ENCODE assay signal across 1 cellular context in genomic region chr7:101165075-101165957, GRCh38.
TF ChIP-seq lines count a peak whose summit lies in the region.

Gene VGF, minus strand, starts transcription at chr7:101165569. Its CDS starts 726 bp downstream, at chr7:101164843.

TF ChIP-seq in HepG2, 621 proteins besides CTCF, POLR2A, EP300 and RAD21 (continued from another document and continues in another):
- TF ChIP-seq ZNF550 (CRISPR knock-in tag; IDR thresholded peaks at IDR 0.05; ENCODE audit: borderline replicate concordance) (no peak), ZNF503 (CRISPR knock-in tag; IDR thresholded peaks at IDR 0.05) (peak; percentile 91), ZNF180 (CRISPR knock-in tag; IDR thresholded peaks at IDR 0.05; ENCODE audit: borderline replicate concordance, low read depth) (no peak; the same call in 1 of the 2 replicates), SMARCC2 (IDR thresholded peaks at IDR 0.05) (no peak), NCOR1 (IDR thresholded peaks at IDR 0.05; ENCODE audit: borderline replicate concordance, low read length) (no peak), ZNF839 (CRISPR knock-in tag; IDR thresholded peaks at IDR 0.05; ENCODE audit: borderline replicate concordance) (no peak), SALL1 (CRISPR knock-in tag; IDR thresholded peaks at IDR 0.05) (peak; percentile 99), SKI (IDR thresholded peaks at IDR 0.05; ENCODE audit: partially characterized antibody) (no peak), HOXA9 (CRISPR knock-in tag; IDR thresholded peaks at IDR 0.05; ENCODE audit: borderline replicate concordance) (peak; percentile 97), ATM (IDR thresholded peaks at IDR 0.05; ENCODE audit: borderline replicate concordance) (no peak), ZNF644 (CRISPR knock-in tag; IDR thresholded peaks at IDR 0.05; ENCODE audit: low read depth) (peak; percentile 48; the same call in 1 of the 2 replicates), FOXO1 (CRISPR knock-in tag; IDR thresholded peaks at IDR 0.05) (peak; percentile 93), ZNF230 (CRISPR knock-in tag; IDR thresholded peaks at IDR 0.05) (peak; percentile 86), REPIN1 (CRISPR knock-in tag; IDR thresholded peaks at IDR 0.05; ENCODE audit: borderline replicate concordance, low read depth) (peak; percentile 94), PAF1 (CRISPR knock-in tag; IDR thresholded peaks at IDR 0.05) (no peak), ZNF101 (CRISPR knock-in tag; IDR thresholded peaks at IDR 0.05; ENCODE audit: borderline replicate concordance, low read depth) (peak; percentile 76; the same call in 1 of the 2 replicates), ZNF224 (CRISPR knock-in tag; IDR thresholded peaks at IDR 0.05) (0 out of 2 replicates have a peak, but pooled peaks have one; percentile 67), ZC3H4 (CRISPR knock-in tag; IDR thresholded peaks at IDR 0.05; ENCODE audit: borderline replicate concordance) (peak; percentile 54; the same call in 1 of the 2 replicates), E2F1 (CRISPR knock-in tag; IDR thresholded peaks at IDR 0.05) (peak; percentile 82), HNF4G (IDR thresholded peaks at IDR 0.05; ENCODE audit: borderline replicate concordance, low read depth, low read length) (no peak), HNF4G (CRISPR knock-in tag; IDR thresholded peaks at IDR 0.05; ENCODE audit: borderline replicate concordance, low read depth) (no peak; the same call in 1 of the 2 replicates), ZNF276 (CRISPR knock-in tag; IDR thresholded peaks at IDR 0.05; ENCODE audit: low read depth) (peak; percentile 90; the same call in 1 of the 2 replicates), HNRNPH1 (optimal IDR thresholded peaks at IDR 0.05; ENCODE audit: low read depth, low read length) (no peak), HBP1 (CRISPR knock-in tag; IDR thresholded peaks at IDR 0.05; ENCODE audit: low read depth) (peak; percentile 100), ZNF350 (CRISPR knock-in tag; IDR thresholded peaks at IDR 0.05; ENCODE audit: borderline replicate concordance, low read depth) (peak; percentile 88), GATA4 (IDR thresholded peaks at IDR 0.05; ENCODE audit: borderline replicate concordance, low read depth) (no peak; the same call in 1 of the 2 replicates), SETDB1 (CRISPR knock-in tag; IDR thresholded peaks at IDR 0.05; ENCODE audit: borderline replicate concordance) (no peak), ARID2 (CRISPR knock-in tag; IDR thresholded peaks at IDR 0.05; ENCODE audit: borderline replicate concordance) (peak; percentile 96), SMAD9 (CRISPR knock-in tag; IDR thresholded peaks at IDR 0.05) (peak; percentile 98), ZNF263 (CRISPR knock-in tag; IDR thresholded peaks at IDR 0.05) (peak; percentile 84), ZNF124 (CRISPR knock-in tag; IDR thresholded peaks at IDR 0.05) (peak; percentile 99), CREM (IDR thresholded peaks at IDR 0.05) (peak; percentile 56), CREM (CRISPR knock-in tag; IDR thresholded peaks at IDR 0.05) (no peak), SAFB2 (CRISPR knock-in tag; IDR thresholded peaks at IDR 0.05; ENCODE audit: borderline replicate concordance, low read depth) (peak; percentile 94), ZNF878 (CRISPR knock-in tag; IDR thresholded peaks at IDR 0.05) (peak; percentile 98), RERE (CRISPR knock-in tag; IDR thresholded peaks at IDR 0.05; ENCODE audit: low read depth) (peak; percentile 50), EHMT2 (IDR thresholded peaks at IDR 0.05; ENCODE audit: borderline replicate concordance, low read depth, low read length) (peak; percentile 65; the same call in 1 of the 2 replicates), PTBP1 (IDR thresholded peaks at IDR 0.05; ENCODE audit: low read depth, low read length, poor library complexity, severe bottlenecking) (peak; percentile 63), ZBTB14 (CRISPR knock-in tag; IDR thresholded peaks at IDR 0.05) (peak; percentile 83), SNAPC5 (CRISPR knock-in tag; IDR thresholded peaks at IDR 0.05; ENCODE audit: borderline replicate concordance) (peak; percentile 92; the same call in 1 of the 2 replicates), NFRKB (IDR thresholded peaks at IDR 0.05) (no peak), KDM4B (CRISPR knock-in tag; IDR thresholded peaks at IDR 0.05) (peak; percentile 96), ZGPAT (CRISPR knock-in tag; IDR thresholded peaks at IDR 0.05) (peak; percentile 95), SMAD3 (CRISPR knock-in tag; IDR thresholded peaks at IDR 0.05) (peak; percentile 99), NR2F1 (CRISPR knock-in tag; IDR thresholded peaks at IDR 0.05) (peak; percentile 8 to 43; a peak in 1 of 4 replicates), FOXJ3 (CRISPR knock-in tag; IDR thresholded peaks at IDR 0.05; ENCODE audit: borderline replicate concordance) (peak; percentile 59; the same call in 1 of the 2 replicates), ELF1 (CRISPR knock-in tag; IDR thresholded peaks at IDR 0.05) (peak; percentile 74), XRCC5 (optimal IDR thresholded peaks at IDR 0.05; ENCODE audit: low read length) (peak; percentile 77), CREB3 (CRISPR knock-in tag; IDR thresholded peaks at IDR 0.05) (peak; percentile 99), ZFP41 (CRISPR knock-in tag; IDR thresholded peaks at IDR 0.05; ENCODE audit: borderline replicate concordance) (peak; percentile 85; the same call in 1 of the 2 replicates), ZNF660 (CRISPR knock-in tag; IDR thresholded peaks at IDR 0.05; ENCODE audit: borderline replicate concordance, low read depth) (peak; percentile 90; the same call in 1 of the 2 replicates), CHCHD3 (CRISPR knock-in tag; IDR thresholded peaks at IDR 0.05) (peak; percentile 93), TCF7 (IDR thresholded peaks at IDR 0.05; ENCODE audit: low read depth) (no peak)
